Comparison of ENCODE assay signal across 22 cellular contexts in the genomic region with DNA sequence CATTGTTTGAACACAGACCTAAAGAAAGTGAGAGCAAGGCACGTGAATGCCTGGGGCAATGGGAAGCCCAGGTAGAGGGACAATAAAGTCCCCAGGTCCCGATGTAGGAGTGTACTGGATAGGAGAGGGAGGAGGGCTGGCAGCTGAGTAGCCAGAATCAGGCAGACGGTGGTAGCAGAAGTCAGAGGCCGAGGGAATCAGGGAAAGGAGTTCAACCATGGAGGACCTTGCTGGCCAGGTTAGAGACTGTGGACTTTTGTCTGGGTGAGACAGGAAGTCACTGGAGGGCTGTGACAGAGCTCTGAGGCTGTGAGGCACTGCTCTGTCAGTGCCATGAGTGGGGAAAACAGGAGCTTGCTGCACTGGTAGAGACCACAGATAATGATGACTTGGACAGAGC.
A peak's percentile ranks its signal among the peaks of the same experiment; 100 is the strongest.
DNase-seq lines count a peak whose midpoint lies in the region; ATAC-seq, FAIRE-seq and TF ChIP-seq lines count a peak whose summit lies in the region.
"Had no signal": no experiment of that assay in that cellular context is flagged by ENCODE, and none has a peak within 500 bp of the region (broad histone marks: within the 10 kb centered on the region; RNA-seq: fewer than 3 reads in every experiment).

No MANE protein-coding gene starts in this region.

- H3K27me3 ChIP-seq in astrocyte (ENCODE audit: insufficient read depth, low read length): no peaks in the 10 kb centered on the region
- H3K27me3 ChIP-seq: SJCRH30 had no signal

- ATAC-seq in mucosa of descending colon: peak; percentile 40
- no peak for ATAC-seq in HG02759 (IDR thresholded peaks at IDR 0.05; ENCODE audit: unreplicated experiment)

- H3K4me1 Mint-ChIP-seq in astrocyte (ENCODE audit: low read depth, unreplicated experiment): peaks cover 37% of the 10 kb centered on the region
- H3K4me1 Mint-ChIP-seq: B cell had no signal

- H3K9me3 Mint-ChIP-seq in astrocyte (ENCODE audit: unreplicated experiment): no peaks in the 10 kb centered on the region

- CTCF ChIA-PET in HEK293 (lab: Yijun Ruan, JAX): no interaction called here

- DNase-seq in NCI-H2081 (lab: John Stamatoyannopoulos, UW) (peak; percentile 2 to 3), NCI-H2081 treated with DMSO at 0.1 percent for 48 hours (lab: John Stamatoyannopoulos, UW) (no peak), astrocyte (ENCODE audit: low read depth) (no peak), mucosa of descending colon (no peak), HuH-7.5 (ENCODE audit: low spot score) (no peak), SIG-M5 treated with dmso at 0.1 percent for 504 hours (lab: John Stamatoyannopoulos, UW; ENCODE audit: unreplicated experiment) (no peak)
- DNase-seq: activated effector memory CD4-positive, alpha-beta T cell treated with anti-CD3 and anti-CD28 coated beads, Interleukin-2, amount 50 U/mL, for 16 hours; EL; GM23248; lower lobe of right lung; NCI-H1048; NCI-H524 treated with DMSO at 0.1 percent for 48 hours; occipital lobe; SJCRH30; stimulated activated CD8-positive, alpha-beta memory T cell treated with anti-CD3 and anti-CD28 coated beads, Interleukin-4, amount 100 ng/mL, for 48 hours; substantia nigra; T-helper 1 cell had no signal

- H3K4me1 ChIP-seq in HEK293 (ENCODE audit: control insufficient read depth, insufficient read depth, low read length) (no peaks in the 10 kb centered on the region), astrocyte (ENCODE audit: insufficient read depth, low read length) (peaks cover 27% of the 10 kb centered on the region), mucosa of descending colon (ENCODE audit: low read depth) (no peaks in the 10 kb centered on the region)
- H3K4me1 ChIP-seq: lower lobe of right lung had no signal

- peak overlapping the region; percentile 67 for H3K27ac Mint-ChIP-seq in astrocyte (ENCODE audit: unreplicated experiment)
- H3K27ac Mint-ChIP-seq: B cell had no signal

- H3K36me3 ChIP-seq in HEK293 (ENCODE audit: control insufficient read depth in 2 of 2, insufficient read depth in 1 of 2, low read length in 2 of 2): no peaks in the 10 kb centered on the region; a peak in 1 of 3 replicates
- no peaks in the 10 kb centered on the region for H3K36me3 ChIP-seq in astrocyte (ENCODE audit: insufficient read depth, low read length)
- no peaks in the 10 kb centered on the region for H3K36me3 ChIP-seq in mucosa of descending colon (ENCODE audit: low read depth)
- H3K36me3 ChIP-seq: lower lobe of right lung had no signal

- POLR2A ChIA-PET in HEK293 (lab: Yijun Ruan, JAX): no interaction called here

- no peak overlapping the region for H3K27ac ChIP-seq in HEK293 (ENCODE audit: extremely low read depth, low read depth, low read length)
- H3K27ac ChIP-seq in astrocyte (ENCODE audit: low read depth, low read length): no peak overlapping the region
- H3K27ac ChIP-seq: coronary artery, GM23248, KMS-11, lower lobe of right lung, SJCRH30 had no signal

- peaks cover 6% of the 10 kb centered on the region for H3K36me3 Mint-ChIP-seq in astrocyte (ENCODE audit: low read depth, unreplicated experiment)

- H3K79me2 ChIP-seq in astrocyte (ENCODE audit: insufficient read depth, low read length): no peaks in the 10 kb centered on the region

- intact Hi-C loops in mucosa of descending colon (cut with DNase I, micrococcal nuclease): no loop called here

- H3K4me3 Mint-ChIP-seq in astrocyte (ENCODE audit: unreplicated experiment): no peak overlapping the region
- H3K4me3 Mint-ChIP-seq: B cell had no signal

- no peak overlapping the region for H3K4me2 ChIP-seq in astrocyte (ENCODE audit: low read length)
- H3K4me2 ChIP-seq: KMS-11 had no signal

- no peak for TF ChIP-seq CTCF in HEK293 (tag by site-specific recombination; IDR thresholded peaks at IDR 0.05)
- TF ChIP-seq CTCF in astrocyte (IDR thresholded peaks at IDR 0.05; ENCODE audit: insufficient read depth, low read depth, low read length): no peak
- TF ChIP-seq CTCF in mucosa of descending colon (IDR thresholded peaks at IDR 0.05): no peak

- no peaks in the 10 kb centered on the region for H3K27me3 Mint-ChIP-seq in astrocyte (ENCODE audit: low read depth, unreplicated experiment)

- H3K9me3 ChIP-seq in HEK293 (ENCODE audit: control insufficient read depth, insufficient read depth, low read depth, low read length) (no peaks in the 10 kb centered on the region), astrocyte (ENCODE audit: insufficient read depth, low read depth, low read length) (no peaks in the 10 kb centered on the region), mucosa of descending colon (no peaks in the 10 kb centered on the region)
- H3K9me3 ChIP-seq: lower lobe of right lung, SJCRH30 had no signal

- no peaks in the 10 kb centered on the region for H4K20me1 ChIP-seq in astrocyte (ENCODE audit: insufficient read depth, low read length)

- no peak for FAIRE-seq in astrocyte (lab: Jason Lieb, UNC)

- H3K4me3 ChIP-seq in HEK293 (ENCODE audit: low read depth, low read length) (no peak overlapping the region), astrocyte (ENCODE audit: insufficient read depth, low read depth, low read length) (no peak overlapping the region), mucosa of descending colon (no peak overlapping the region)
- H3K4me3 ChIP-seq: coronary artery, GM23248, lower lobe of right lung, SJCRH30 had no signal

- no peak overlapping the region for H3K9ac ChIP-seq in astrocyte (ENCODE audit: low read length)
- H3K9ac ChIP-seq: GM23248, KMS-11 had no signal

- peak overlapping the region; percentile 3 for H2AFZ ChIP-seq in astrocyte (ENCODE audit: low read depth, low read length)
- H2AFZ ChIP-seq: GM23248 had no signal

TF ChIP-seq in HEK293, 187 proteins besides CTCF, POLR2A, EP300 and RAD21:
- TF ChIP-seq ZNF707 (tag by site-specific recombination; IDR thresholded peaks at IDR 0.05) (no peak), ZBTB17 (tag by site-specific recombination; IDR thresholded peaks at IDR 0.05) (peak; percentile 24; the same call in 1 of the 2 replicates)

Comparison
In these comparisons a context has a peak if more than half of its experiments do, and no peak if none do; other contexts are left out.
1. DNase-seq: peak in NCI-H2081 (2 of 2); none in NCI-H2081 treated with DMSO at 0.1 percent for 48 hours (single experiment), astrocyte (single experiment), mucosa of descending colon (0 of 3), HuH-7.5 (single experiment) and SIG-M5 treated with dmso at 0.1 percent for 504 hours (single experiment).